ENCODE assay signal across 1 cellular context in genomic region chr7:28596245-28596935, GRCh38.
TF ChIP-seq lines count a peak whose summit lies in the region.

No MANE protein-coding gene starts in this region.

TF ChIP-seq in WTC11, 78 proteins besides CTCF, POLR2A, EP300 and RAD21 (continued from another document):
- TF ChIP-seq NFE2L1 (CRISPR knock-in tag; IDR thresholded peaks at IDR 0.05), result no peak
